Comparison of ENCODE assay signal across 1 cellular context in genomic region chr10:61588770-61589211, GRCh38.
TF ChIP-seq lines count a peak whose summit lies in the region.

No MANE protein-coding gene starts in this region.

TF ChIP-seq in K562, 482 proteins besides CTCF, POLR2A, EP300 and RAD21 (continued from another document):
- TF ChIP-seq MNT (conservative IDR thresholded peaks at IDR 0.05) (peak; percentile 69 to 88; a peak in 3 of 4 replicates), MCM7 (IDR thresholded peaks at IDR 0.05) (no peak), ZNF224 (CRISPR knock-in tag; IDR thresholded peaks at IDR 0.05) (no peak), ZNF197 (CRISPR knock-in tag; IDR thresholded peaks at IDR 0.05; ENCODE audit: low read depth) (0 out of 2 replicates have a peak, but pooled peaks have one; percentile 15), DEAF1 (CRISPR knock-in tag; IDR thresholded peaks at IDR 0.05) (no peak), EWSR1 (IDR thresholded peaks at IDR 0.05; ENCODE audit: borderline replicate concordance, low read depth, partially characterized antibody) (no peak), PTBP1 (IDR thresholded peaks at IDR 0.05; ENCODE audit: low read depth, low read length) (no peak), MTA1 (IDR thresholded peaks at IDR 0.05; ENCODE audit: borderline replicate concordance) (peak; percentile 88; the same call in 1 of the 2 replicates), AFF4 (CRISPR knock-in tag; IDR thresholded peaks at IDR 0.05) (0 out of 2 replicates have a peak, but pooled peaks have one; percentile 72), CGGBP1 (CRISPR knock-in tag; IDR thresholded peaks at IDR 0.05) (no peak), RAD51 (IDR thresholded peaks at IDR 0.05; ENCODE audit: borderline replicate concordance, low read depth) (peak; percentile 71), SMAD4 (CRISPR knock-in tag; conservative IDR thresholded peaks at IDR 0.05) (peak; percentile 98), POLR2AphosphoS5 (IDR thresholded peaks at IDR 0.05; ENCODE audit: control insufficient read depth, insufficient read depth, low read depth, low read length) (peak; percentile 85), ZNF444 (CRISPR knock-in tag; IDR thresholded peaks at IDR 0.05) (no peak), THRA (IDR thresholded peaks at IDR 0.05) (peak; percentile 23; the same call in 1 of the 2 replicates), ZBTB11 (CRISPR knock-in tag; IDR thresholded peaks at IDR 0.05) (peak in 1 of 3 experiments; percentile 28; a peak in 1 of 6 replicates), ZEB2 (IDR thresholded peaks at IDR 0.05) (peak; percentile 56; the same call in 1 of the 2 replicates), NFYB (IDR thresholded peaks at IDR 0.05; ENCODE audit: extremely low read depth, insufficient read length) (no peak), TFAP4 (CRISPR knock-in tag; IDR thresholded peaks at IDR 0.05; ENCODE audit: borderline replicate concordance) (peak; percentile 26; the same call in 1 of the 2 replicates), ZNF512 (tag; IDR thresholded peaks at IDR 0.05) (no peak), DNMT1 (IDR thresholded peaks at IDR 0.05) (no peak), MBD1 (CRISPR knock-in tag; IDR thresholded peaks at IDR 0.05) (no peak), GABPB2 (CRISPR knock-in tag; conservative IDR thresholded peaks at IDR 0.05) (no peak), SMARCC2 (IDR thresholded peaks at IDR 0.05; ENCODE audit: low read depth) (peak; percentile 91), SPI1 (IDR thresholded peaks at IDR 0.05; ENCODE audit: borderline replicate concordance, low read depth, low read length) (no peak), DACH1 (IDR thresholded peaks at IDR 0.05; ENCODE audit: partially characterized antibody) (peak; percentile 57), SMAD3 (CRISPR knock-in tag; conservative IDR thresholded peaks at IDR 0.05) (peak; percentile 78), ATF4 (CRISPR knock-in tag; IDR thresholded peaks at IDR 0.05) (peak; percentile 80), CXXC5 (CRISPR knock-in tag; IDR thresholded peaks at IDR 0.05) (peak; percentile 92), PHB2 (IDR thresholded peaks at IDR 0.05; ENCODE audit: low read depth) (no peak), TCFL5 (CRISPR knock-in tag; conservative IDR thresholded peaks at IDR 0.05) (no peak), MEF2D (tag; conservative IDR thresholded peaks at IDR 0.05; ENCODE audit: low read depth) (peak; percentile 78; the same call in 1 of the 2 replicates), TEAD1 (CRISPR knock-in tag; IDR thresholded peaks at IDR 0.05) (peak in 1 of 2 experiments; percentile 92; a peak in 2 of 4 replicates), SAP30 (IDR thresholded peaks at IDR 0.05; ENCODE audit: borderline replicate concordance, insufficient read depth, low read depth, low read length, poor library complexity, severe bottlenecking) (no peak), RFX1 (IDR thresholded peaks at IDR 0.05) (no peak), E2F3 (CRISPR knock-in tag; IDR thresholded peaks at IDR 0.05) (no peak), ETV1 (tag; conservative IDR thresholded peaks at IDR 0.05; ENCODE audit: low read depth) (0 out of 2 replicates have a peak, but pooled peaks have one; percentile 14), NBN (IDR thresholded peaks at IDR 0.05; ENCODE audit: low read depth) (peak; percentile 88), CHD2 (IDR thresholded peaks at IDR 0.05; ENCODE audit: low read depth, low read length) (no peak), ZNF699 (CRISPR knock-in tag; IDR thresholded peaks at IDR 0.05; ENCODE audit: insufficient replicate concordance) (no peak), GABPB1 (CRISPR knock-in tag; IDR thresholded peaks at IDR 0.05) (0 out of 2 replicates have a peak, but pooled peaks have one; percentile 19), ZNF121 (CRISPR knock-in tag; conservative IDR thresholded peaks at IDR 0.05) (no peak), ZNF41 (CRISPR knock-in tag; conservative IDR thresholded peaks at IDR 0.05) (0 out of 2 replicates have a peak, but pooled peaks have one; percentile 3), NR2C1 (IDR thresholded peaks at IDR 0.05) (no peak), NR2C1 (tag; IDR thresholded peaks at IDR 0.05) (peak; percentile 35; the same call in 1 of the 2 replicates), RCOR1 (IDR thresholded peaks at IDR 0.05; ENCODE audit: borderline replicate concordance in 1 of 2, low read depth in 2 of 2, low read length in 2 of 2) (peak; percentile 82 to 98)
